In genomic region chr5:14108170-14108996, GRCh38 we compare ENCODE assay signal across 8 cellular contexts. TPM values are rescaled to one million over a fixed set of nuclear protein-coding genes. Genes with fewer than 3 reads are reported as not detected.
DNase-seq lines count a peak whose midpoint lies in the region; ATAC-seq and TF ChIP-seq lines count a peak whose summit lies in the region.

No MANE protein-coding gene starts in this region.

- H3K4me1 ChIP-seq in lower lobe of right lung (peaks cover 25% of the 10 kb centered on the region), testis (no peaks in the 10 kb centered on the region)

- H3K36me3 Mint-ChIP-seq in effector memory CD8-positive, alpha-beta T cell (ENCODE audit: insufficient read depth) = no peaks in the 10 kb centered on the region

- no peak for TF ChIP-seq POLR2A in testis (IDR thresholded peaks at IDR 0.05)

- H3K4me3 Mint-ChIP-seq in effector memory CD8-positive, alpha-beta T cell = peak overlapping the region in 1 of 2 donors; percentile 54

- peak overlapping the region; percentile 59 for H3K4me3 ChIP-seq in GM06990 (replicated peaks; ENCODE audit: low read depth, low read length)
- peak overlapping the region; percentile 34 for H3K4me3 ChIP-seq in lower lobe of right lung
- H3K4me3 ChIP-seq in testis = peak overlapping the region; percentile 10 to 11

- H3K4me1 Mint-ChIP-seq in effector memory CD8-positive, alpha-beta T cell (ENCODE audit: low read depth in 2 of 2) = peaks cover 10 to 22% of the 10 kb centered on the region in 2 donors

- 11 to 14% methylated on average over 21 of the region's 21 CpGs for WGBS in testis, 2 donors

- ATAC-seq in effector memory CD8-positive, alpha-beta T cell (replicated peaks) = peak; percentile 61
- ATAC-seq in lower lobe of right lung = peak; percentile 92 to 95

- peaks cover 12 to 27% of the 10 kb centered on the region in 2 donors for H3K27me3 Mint-ChIP-seq in effector memory CD8-positive, alpha-beta T cell

- H3K9me3 ChIP-seq in lower lobe of right lung (no peaks in the 10 kb centered on the region), testis (no peaks in the 10 kb centered on the region)

- H3K27ac ChIP-seq in lower lobe of right lung (no peak overlapping the region), testis (no peak overlapping the region)

- TF ChIP-seq CTCF in GM06990 (IDR thresholded peaks at IDR 0.05; ENCODE audit: insufficient read depth, low read length, poor library complexity, severe bottlenecking) (peak; percentile 82), lower lobe of right lung (IDR thresholded peaks at IDR 0.05) (peak; percentile 74), testis (IDR thresholded peaks at IDR 0.05) (peak; percentile 51 to 87 (median 73))

- H3K9me3 Mint-ChIP-seq in effector memory CD8-positive, alpha-beta T cell = peaks cover 0 to 3% of the 10 kb centered on the region in 2 donors

- H3K36me3 ChIP-seq in GM06990 (ENCODE audit: control insufficient read depth, insufficient read depth, low read length) (no peaks in the 10 kb centered on the region), lower lobe of right lung (no peaks in the 10 kb centered on the region), testis (ENCODE audit: low read depth, missing control alignments) (no peaks in the 10 kb centered on the region)

- intact Hi-C loops in lower lobe of right lung (cut with DNase I) = loop anchor here (10.0 kb wide), 1 partner anchor 166 kb away; no protein-coding TSS in a partner anchor
- intact Hi-C loops in testis (cut with DNase I; ENCODE audit: low total_unique reads) = no loop called here

- no peaks in the 10 kb centered on the region for H3K27me3 ChIP-seq in GM06990 (replicated peaks; ENCODE audit: control insufficient read depth, insufficient read depth, low read length)
- H3K27me3 ChIP-seq in lower lobe of right lung (ENCODE audit: low read depth) = no peaks in the 10 kb centered on the region
- H3K27me3 ChIP-seq in testis = no peaks in the 10 kb centered on the region

- DNase-seq in A172 (ENCODE audit: low spot score) (peak; percentile 90), GM06990 (ENCODE audit: extremely low read depth, insufficient read length) (peak; percentile 57), HCEC 1CT (peak; percentile 95), LHCN-M2 (ENCODE audit: low read depth) (peak; percentile 87), SK-N-DZ (ENCODE audit: low spot score) (peak; percentile 71), lower lobe of right lung (peak; percentile 59), testis (peak; percentile 85)
- peak; percentile 5 to 16 (median 9) for DNase-seq in effector memory CD8-positive, alpha-beta T cell

- H3K27ac Mint-ChIP-seq in effector memory CD8-positive, alpha-beta T cell = no peak overlapping the region

RNA-seq across cellular contexts. Expression of gene TRIO, which starts 34.8 kb away (rescaled TPM):
- 120 and 180 TPM in 2 replicates for total RNA-seq in A172 (2014; rRNA removed; shearing (Covaris generic))
- 168 and 195 TPM in 2 replicates for total RNA-seq in LHCN-M2 (2014; rRNA removed)
- polyA plus RNA-seq in LHCN-M2 (2012) = 99.4 TPM
- 28.7 and 32.3 TPM in 2 replicates for polyA plus RNA-seq in SK-N-DZ (2014; cell fraction: cytosol; rRNA removed)
- polyA plus RNA-seq in SK-N-DZ (2014; cell fraction: nucleus; rRNA removed) = 56.3 and 115 TPM in 2 replicates
- 148 TPM for total RNA-seq in lower lobe of right lung
- 100 to 1,000 TPM; 249 to 295 TPM for total RNA-seq in testis
- polyA plus RNA-seq in testis (ENCODE audit: insufficient read depth, low read depth, low replicate concordance) = 47.2 TPM

Comparison
In these comparisons a context has a peak if more than half of its experiments do, and no peak if none do; other contexts are left out.
1. DNase-seq: peak in every context shown above with its lines; median percentile 95 in HCEC 1CT; 90 in A172; 87 in LHCN-M2; 85 in testis; 71 in SK-N-DZ; 59 in lower lobe of right lung; 57 in GM06990; 9 in effector memory CD8-positive, alpha-beta T cell.